Comparison of ENCODE assay signal across 16 cellular contexts in genomic region chr4:183343730-183344129, GRCh38. TPM values are rescaled to one million over a fixed set of nuclear protein-coding genes. Genes with fewer than 3 reads are reported as not detected.
DNase-seq lines count a peak whose midpoint lies in the region; ATAC-seq and TF ChIP-seq lines count a peak whose summit lies in the region.
"Had no signal": no experiment of that assay in that cellular context is flagged by ENCODE, and none has a peak within 500 bp of the region (broad histone marks: within the 10 kb centered on the region; RNA-seq: fewer than 3 reads in every experiment).

No MANE protein-coding gene starts in this region.

- H3K4me1 Mint-ChIP-seq in natural killer cell treated with Interleukin-12 subunit alpha and Interleukin-12 subunit beta and Interleukin-15 and Interleukin-18, amount 100 ng/mL, for 72 hours (ENCODE audit: low read depth in 2 of 2), result peaks cover 7 to 12% of the 10 kb centered on the region in 2 donors
- H3K4me1 Mint-ChIP-seq in MCF 10A (ENCODE audit: insufficient read depth, unreplicated experiment), result no peaks in the 10 kb centered on the region
- H3K4me1 Mint-ChIP-seq in activated CD4-positive, alpha-beta T cell treated with anti-CD3 and anti-CD28 coated beads, Interleukin-2, amount 10 ng/mL, durations not matched to agents 7 days and 5 days, result peaks cover 4% of the 10 kb centered on the region
- H3K4me1 Mint-ChIP-seq: H9 had no signal

- intact Hi-C loops in cardiac septum (cut with DNase I) (no loop called here), heart left ventricle (cut with DNase I) (no loop called here), MCF 10A (cut with micrococcal nuclease) (no loop called here)

- no peak overlapping the region for H3K27ac Mint-ChIP-seq in natural killer cell treated with Interleukin-12 subunit alpha and Interleukin-12 subunit beta and Interleukin-15 and Interleukin-18, amount 100 ng/mL, for 72 hours
- no peak overlapping the region for H3K27ac Mint-ChIP-seq in MCF 10A (ENCODE audit: low read depth, unreplicated experiment)
- H3K27ac Mint-ChIP-seq in activated CD4-positive, alpha-beta T cell treated with anti-CD3 and anti-CD28 coated beads, Interleukin-2, amount 10 ng/mL, durations not matched to agents 7 days and 5 days, result no peak overlapping the region
- H3K27ac Mint-ChIP-seq: CD4-positive, CD25-positive, alpha-beta regulatory T cell; GM23338 had no signal

- no peak overlapping the region for H3K27ac ChIP-seq in heart left ventricle
- H3K27ac ChIP-seq: 22Rv1 had no signal

- ATAC-seq in heart left ventricle (no peak), left lobe of liver (no peak), HG02938 (IDR thresholded peaks at IDR 0.05; ENCODE audit: unreplicated experiment) (no peak)
- no peak for ATAC-seq in natural killer cell treated with Interleukin-12 subunit alpha and Interleukin-12 subunit beta and Interleukin-15 and Interleukin-18, amount 100 ng/mL, for 72 hours

- H3K27me3 Mint-ChIP-seq in natural killer cell treated with Interleukin-12 subunit alpha and Interleukin-12 subunit beta and Interleukin-15 and Interleukin-18, amount 100 ng/mL, for 72 hours, result peaks cover 7 to 10% of the 10 kb centered on the region in 2 donors
- no peaks in the 10 kb centered on the region for H3K27me3 Mint-ChIP-seq in MCF 10A (ENCODE audit: insufficient read depth, unreplicated experiment)
- peaks cover 20% of the 10 kb centered on the region for H3K27me3 Mint-ChIP-seq in activated CD4-positive, alpha-beta T cell treated with anti-CD3 and anti-CD28 coated beads, Interleukin-2, amount 10 ng/mL, durations not matched to agents 7 days and 5 days

- POLR2A ChIA-PET in MCF 10A (lab: Yijun Ruan, JAX), result no interaction called here
- POLR2A ChIA-PET in activated CD4-positive, alpha-beta T cell treated with anti-CD3 and anti-CD28 coated beads, Interleukin-2, amount 10 ng/mL, durations not matched to agents 7 days and 5 days (lab: Charles Lee), result no interaction called here

- H3K4me3 ChIP-seq in heart left ventricle, result no peak overlapping the region

- H3K4me1 ChIP-seq in heart left ventricle, result peaks cover 0 to 17% (median 3%) of the 10 kb centered on the region in 12 donors

- H3K9me3 ChIP-seq in heart left ventricle, result no peaks in the 10 kb centered on the region

- peak; percentile 36 for DNase-seq in cardiac septum (ENCODE audit: low spot score)
- DNase-seq in heart left ventricle, result no peak
- DNase-seq in left lobe of liver (ENCODE audit: low spot score), result peak; percentile 10
- no peak for DNase-seq in natural killer cell treated with Interleukin-12 subunit alpha and Interleukin-12 subunit beta and Interleukin-15 and Interleukin-18, amount 100 ng/mL, for 72 hours (ENCODE audit: low spot score)
- DNase-seq in NK-92 (lab: John Stamatoyannopoulos, UW; ENCODE audit: unreplicated experiment), result no peak
- no peak for DNase-seq in MCF 10A (ENCODE audit: unreplicated experiment)
- no peak for DNase-seq in activated CD4-positive, alpha-beta T cell treated with anti-CD3 and anti-CD28 coated beads, Interleukin-2, amount 10 ng/mL, durations not matched to agents 7 days and 5 days
- DNase-seq: CD4-positive, CD25-positive, alpha-beta regulatory T cell; H9 had no signal

- no peaks in the 10 kb centered on the region for H3K36me3 Mint-ChIP-seq in natural killer cell treated with Interleukin-12 subunit alpha and Interleukin-12 subunit beta and Interleukin-15 and Interleukin-18, amount 100 ng/mL, for 72 hours
- no peaks in the 10 kb centered on the region for H3K36me3 Mint-ChIP-seq in MCF 10A (ENCODE audit: insufficient read depth, unreplicated experiment)
- H3K36me3 Mint-ChIP-seq in activated CD4-positive, alpha-beta T cell treated with anti-CD3 and anti-CD28 coated beads, Interleukin-2, amount 10 ng/mL, durations not matched to agents 7 days and 5 days (ENCODE audit: low read depth), result no peaks in the 10 kb centered on the region
- H3K36me3 Mint-ChIP-seq: CD4-positive, CD25-positive, alpha-beta regulatory T cell had no signal

- H3K36me3 ChIP-seq in heart left ventricle, result no peaks in the 10 kb centered on the region

- H3K27me3 ChIP-seq in heart left ventricle, result peaks cover 0 to 16% (median 5%) of the 10 kb centered on the region in 9 donors

- WGBS in heart left ventricle, 4 donors, result 86 to 94% (median 91%) methylated on average over 7 of the region's 7 CpGs

- H3K4me3 Mint-ChIP-seq in natural killer cell treated with Interleukin-12 subunit alpha and Interleukin-12 subunit beta and Interleukin-15 and Interleukin-18, amount 100 ng/mL, for 72 hours, result peak overlapping the region; percentile 44
- H3K4me3 Mint-ChIP-seq in MCF 10A (ENCODE audit: unreplicated experiment), result no peak overlapping the region
- no peak overlapping the region for H3K4me3 Mint-ChIP-seq in activated CD4-positive, alpha-beta T cell treated with anti-CD3 and anti-CD28 coated beads, Interleukin-2, amount 10 ng/mL, durations not matched to agents 7 days and 5 days
- H3K4me3 Mint-ChIP-seq: CD4-positive, CD25-positive, alpha-beta regulatory T cell; GM23338; H9 had no signal

- no peak for TF ChIP-seq POLR2A in heart left ventricle (IDR thresholded peaks at IDR 0.05)

- CTCF ChIA-PET in MCF 10A (lab: Yijun Ruan, JAX), result interaction anchor here (0.6 kb wide), 1 partner anchor 149 kb away, joined by 3 read pairs; no protein-coding TSS in a partner anchor
- CTCF ChIA-PET in activated CD4-positive, alpha-beta T cell treated with anti-CD3 and anti-CD28 coated beads, Interleukin-2, amount 10 ng/mL, durations not matched to agents 7 days and 5 days (lab: Charles Lee), result no interaction called here

- TF ChIP-seq CTCF in heart left ventricle (IDR thresholded peaks at IDR 0.05) (no peak), MCF 10A (IDR thresholded peaks at IDR 0.05; ENCODE audit: unreplicated experiment) (no peak)

- no TSS peak for BruUV-seq in MCF 10A (replicated peaks; lab: Mats Ljungman, UMichigan)

- H3K9me3 Mint-ChIP-seq in natural killer cell treated with Interleukin-12 subunit alpha and Interleukin-12 subunit beta and Interleukin-15 and Interleukin-18, amount 100 ng/mL, for 72 hours, result no peaks in the 10 kb centered on the region
- H3K9me3 Mint-ChIP-seq in MCF 10A (ENCODE audit: unreplicated experiment), result no peaks in the 10 kb centered on the region
- H3K9me3 Mint-ChIP-seq in activated CD4-positive, alpha-beta T cell treated with anti-CD3 and anti-CD28 coated beads, Interleukin-2, amount 10 ng/mL, durations not matched to agents 7 days and 5 days, result no peaks in the 10 kb centered on the region
- H3K9me3 Mint-ChIP-seq: GM23338, H9 had no signal

RNA-seq across cellular contexts. Expression of gene CLDN24, which starts 21.5 kb away (rescaled TPM):
- total RNA-seq in cardiac septum, result not detected
- total RNA-seq in heart left ventricle, result not detected
- polyA plus RNA-seq in heart left ventricle, result not detected
- not detected for total RNA-seq in left lobe of liver
- not detected for total RNA-seq in natural killer cell treated with Interleukin-12 subunit alpha and Interleukin-12 subunit beta and Interleukin-15 and Interleukin-18, amount 100 ng/mL, for 72 hours
- total RNA-seq in MCF 10A (2022), result not detected in 2 replicates
- not detected for total RNA-seq in activated CD4-positive, alpha-beta T cell treated with anti-CD3 and anti-CD28 coated beads, Interleukin-2, amount 10 ng/mL, durations not matched to agents 7 days and 5 days
- total RNA-seq: A673; CD4-positive, CD25-positive, alpha-beta regulatory T cell; Daoy; GM23338; H9; HT1080 had no signal
- polyA plus RNA-seq: BJ; CD4-positive, CD25-positive, alpha-beta regulatory T cell; GM23338 had no signal

RNA-seq across cellular contexts. Expression of gene CLDN22, which starts 23.7 kb away (rescaled TPM):
- total RNA-seq in cardiac septum, result not detected
- not detected for total RNA-seq in heart left ventricle
- not detected for polyA plus RNA-seq in heart left ventricle
- not detected for total RNA-seq in left lobe of liver
- not detected for total RNA-seq in natural killer cell treated with Interleukin-12 subunit alpha and Interleukin-12 subunit beta and Interleukin-15 and Interleukin-18, amount 100 ng/mL, for 72 hours
- total RNA-seq in MCF 10A (2022), result not detected in 2 replicates
- not detected for total RNA-seq in activated CD4-positive, alpha-beta T cell treated with anti-CD3 and anti-CD28 coated beads, Interleukin-2, amount 10 ng/mL, durations not matched to agents 7 days and 5 days
- total RNA-seq: A673; CD4-positive, CD25-positive, alpha-beta regulatory T cell; Daoy; GM23338; H9; HT1080 had no signal
- polyA plus RNA-seq: CD4-positive, CD25-positive, alpha-beta regulatory T cell; GM23338 had no signal

Comparison
In these comparisons a context has a peak if more than half of its experiments do, and no peak if none do; other contexts are left out.
1. DNase-seq: peak in cardiac septum (single experiment) and left lobe of liver (single experiment); none in heart left ventricle (0 of 5), natural killer cell treated with Interleukin-12 subunit alpha and Interleukin-12 subunit beta and Interleukin-15 and Interleukin-18, amount 100 ng/mL, for 72 hours (single experiment), NK-92 (single experiment), MCF 10A (single experiment) and activated CD4-positive, alpha-beta T cell treated with anti-CD3 and anti-CD28 coated beads, Interleukin-2, amount 10 ng/mL, durations not matched to agents 7 days and 5 days (single experiment).